Comparison of ENCODE assay signal across 9 cellular contexts in genomic region chr2:200966770-200967169, GRCh38. TPM values are rescaled to one million over a fixed set of nuclear protein-coding genes. Genes with fewer than 3 reads are reported as not detected.
DNase-seq lines count a peak whose midpoint lies in the region; ATAC-seq and TF ChIP-seq lines count a peak whose summit lies in the region.
"Had no signal": no experiment of that assay in that cellular context is flagged by ENCODE, and none has a peak within 500 bp of the region (broad histone marks: within the 10 kb centered on the region; RNA-seq: fewer than 3 reads in every experiment).

No MANE protein-coding gene starts in this region.

- no peaks in the 10 kb centered on the region for H3K9me3 ChIP-seq in gastrocnemius medialis

- DNase-seq in AG04449 (ENCODE audit: low read depth, low spot score) (peak; percentile 29), NCI-H69 (lab: John Stamatoyannopoulos, UW) (peak; percentile 10), fibroblast of villous mesenchyme (ENCODE audit: low read depth) (peak; percentile 78), pons (ENCODE audit: low spot score) (no peak), epidermal melanocyte (ENCODE audit: insufficient read length, low spot score) (no peak), gastrocnemius medialis (no peak), lower leg skin (ENCODE audit: low spot score in 2 of 2) (no peak)

- CTCF ChIA-PET in AG04449 (lab: Yijun Ruan, JAX), result interaction anchor here (0.9 to 1.7 kb wide), 2 partner anchors 103 to 211 kb away, joined by 4 read pairs; no protein-coding TSS in a partner anchor

- TF ChIP-seq CTCF in AG04449 (IDR thresholded peaks at IDR 0.05; ENCODE audit: insufficient read depth, low read length, missing control alignments) (no peak), fibroblast of villous mesenchyme (IDR thresholded peaks at IDR 0.05; ENCODE audit: insufficient read depth, low read depth, low read length) (no peak), gastrocnemius medialis (IDR thresholded peaks at IDR 0.05 in 4 of 5, conservative IDR thresholded peaks at IDR 0.05 in 1 of 5) (no peak), lower leg skin (IDR thresholded peaks at IDR 0.05) (no peak)

- in situ Hi-C loops in gastrocnemius medialis (cut with MboI; ENCODE audit: low sequenced_read_pairs in 4 of 4), result loop anchor here in 3 of 4 donors (5.0 to 25.0 kb wide), 3 partner anchors 96 to 208 kb away; partner anchors contain the start of genes HYCC2 (in 2 of the 3) and NDUFB3 (in 2 of the 3)

- POLR2A ChIA-PET in AG04449 (lab: Yijun Ruan, JAX), result no interaction called here

- no peak overlapping the region for H3K27ac ChIP-seq in gastrocnemius medialis

- H3K27me3 ChIP-seq in gastrocnemius medialis, result no peaks in the 10 kb centered on the region

- 23 to 28% methylated on average over 4 of the region's 4 CpGs for WGBS in lower leg skin, 2 donors

- ATAC-seq in GM19452 (IDR thresholded peaks at IDR 0.05; ENCODE audit: unreplicated experiment) (peak; percentile 24), gastrocnemius medialis (no peak)
- ATAC-seq: Panc1 had no signal

- TF ChIP-seq POLR2A in gastrocnemius medialis (IDR thresholded peaks at IDR 0.05), result no peak
- no peak for TF ChIP-seq POLR2A in lower leg skin (IDR thresholded peaks at IDR 0.05)

- H3K36me3 ChIP-seq in gastrocnemius medialis, result no peaks in the 10 kb centered on the region

- intact Hi-C loops in gastrocnemius medialis (cut with DNase I; ENCODE audit: low total_unique reads) (no loop called here), lower leg skin (cut with DNase I; ENCODE audit: low total_unique reads) (no loop called here)

- H3K4me3 ChIP-seq in AG04449 (ENCODE audit: low read depth, low read length) (no peak overlapping the region), fibroblast of villous mesenchyme (ENCODE audit: low read depth, low read length) (no peak overlapping the region), gastrocnemius medialis (no peak overlapping the region), lower leg skin (ENCODE audit: low read depth, poor library complexity, severe bottlenecking) (no peak overlapping the region)

- H3K4me1 ChIP-seq in gastrocnemius medialis, result peaks cover 14 to 19% of the 10 kb centered on the region in 2 donors

RNA-seq across cellular contexts. Expression of gene ORC2, which starts 3.3 kb away (rescaled TPM):
- total RNA-seq in fibroblast of villous mesenchyme (10.0 and 22.5 TPM in 2 replicates), gastrocnemius medialis (10 to 100 TPM in 1 of 4 donors, 1 to 10 TPM in 3; 4.7 to 16.1 (median 6.8) TPM), lower leg skin (10 to 100 TPM; 10.1 to 20.8 (median 15.5) TPM)

Comparison
In these comparisons a context has a peak if more than half of its experiments do, and no peak if none do; other contexts are left out.
1. DNase-seq: peak in AG04449 (single experiment), NCI-H69 (single experiment) and fibroblast of villous mesenchyme (single experiment); none in pons (single experiment), epidermal melanocyte (single experiment), gastrocnemius medialis (0 of 2) and lower leg skin (0 of 2).